ENCODE assay signal across 17 cellular contexts in the genomic region with DNA sequence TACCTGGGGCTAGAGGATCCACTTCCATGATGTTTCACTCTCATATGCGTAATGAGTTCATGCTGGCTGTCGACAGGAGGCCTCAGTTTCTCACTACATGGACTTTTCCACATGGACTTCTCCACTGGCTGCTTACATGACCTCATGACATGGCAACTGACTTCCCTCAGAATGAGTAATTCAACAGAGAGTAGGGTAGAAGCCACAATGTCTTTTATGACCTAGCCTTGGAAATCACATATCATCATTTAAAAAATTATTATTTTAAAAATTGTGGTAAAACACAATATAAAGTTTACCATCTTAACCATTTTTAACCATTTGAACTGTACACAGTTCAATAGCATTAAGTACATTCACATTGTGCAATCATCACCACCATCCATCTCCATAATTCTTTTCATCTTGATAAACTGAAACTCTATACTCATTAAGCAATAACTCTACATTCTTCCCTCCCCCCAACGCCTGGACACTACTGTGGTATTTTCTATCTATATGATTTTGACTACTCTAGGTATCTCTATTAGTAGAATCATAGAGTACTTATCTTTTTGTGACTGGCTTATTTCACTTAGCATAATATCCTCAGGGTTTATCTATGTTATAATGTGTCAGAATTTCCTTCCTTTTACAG.
"Had no signal": no experiment of that assay in that cellular context is flagged by ENCODE, and none has a peak within 500 bp of the region (broad histone marks: within the 10 kb centered on the region; RNA-seq: fewer than 3 reads in every experiment).

No MANE protein-coding gene starts in this region.

- H3K9me3 ChIP-seq: pancreas, stomach, thoracic aorta had no signal

- H3K27me3 ChIP-seq: hepatocyte, pancreas, stomach had no signal

- H3K4me1 Mint-ChIP-seq: activated naive CD8-positive, alpha-beta T cell treated with anti-CD3 and anti-CD28 coated beads, Interleukin-2, amount 50 U/mL, for 24 hours; neural crest cell had no signal

- H3K79me2 ChIP-seq: hepatocyte had no signal

- H3K4me2 ChIP-seq: hepatocyte had no signal

- H3K4me3 Mint-ChIP-seq: activated naive CD8-positive, alpha-beta T cell treated with anti-CD3 and anti-CD28 coated beads, Interleukin-2, amount 50 U/mL, for 24 hours; dendritic cell treated with granulocyte-macrophage colony-stimulating factor and Interleukin-4, amounts not matched to agents 40 ng/mL and 50 ng/mL, for 4 days; effector memory CD8-positive, alpha-beta T cell; neural crest cell; T-helper 17 cell had no signal

- H3K4me3 ChIP-seq: hepatocyte, pancreas, skin epidermis, stomach, thoracic aorta had no signal

- H3K27ac Mint-ChIP-seq: activated naive CD8-positive, alpha-beta T cell treated with anti-CD3 and anti-CD28 coated beads, Interleukin-2, amount 50 U/mL, for 24 hours; dendritic cell treated with granulocyte-macrophage colony-stimulating factor and Interleukin-4, amounts not matched to agents 40 ng/mL and 50 ng/mL, for 4 days; effector memory CD8-positive, alpha-beta T cell; T-helper 17 cell had no signal

- H2AFZ ChIP-seq: hepatocyte had no signal

- DNase-seq: activated CD4-positive, alpha-beta T cell treated with anti-CD3 and anti-CD28 coated beads, Interleukin-2, amount 50 U/mL, for 4 hours; activated CD4-positive, CD25-positive, alpha-beta regulatory T cell; activated naive CD8-positive, alpha-beta T cell treated with anti-CD3 and anti-CD28 coated beads, Interleukin-2, amount 50 U/mL, for 24 hours; activated T-cell treated with anti-CD3 and anti-CD28 coated beads, Interleukin-2, amount 50 U/mL, for 48 hours; central memory CD4-positive, alpha-beta T cell; effector memory CD8-positive, alpha-beta T cell; left ventricle myocardium superior; pancreas; stimulated activated CD4-positive, alpha-beta T cell treated with anti-CD3 and anti-CD28 coated beads, Interleukin-4, amount 100 ng/mL, for 4 hours; stomach; T-helper 17 cell had no signal

- H3K36me3 ChIP-seq: pancreas, thoracic aorta had no signal

- H3K27ac ChIP-seq: epithelial cell of prostate, hepatocyte, pancreas, skin epidermis, stomach, thoracic aorta had no signal

- ATAC-seq: activated naive CD8-positive, alpha-beta T cell treated with anti-CD3 and anti-CD28 coated beads, Interleukin-2, amount 50 U/mL, for 24 hours; effector memory CD8-positive, alpha-beta T cell; left ventricle myocardium superior; pancreas; T-helper 17 cell had no signal

- H3K27me3 Mint-ChIP-seq: activated naive CD8-positive, alpha-beta T cell treated with anti-CD3 and anti-CD28 coated beads, Interleukin-2, amount 50 U/mL, for 24 hours; dendritic cell treated with granulocyte-macrophage colony-stimulating factor and Interleukin-4, amounts not matched to agents 40 ng/mL and 50 ng/mL, for 4 days; effector memory CD8-positive, alpha-beta T cell; T-helper 17 cell had no signal

- H3K9me3 Mint-ChIP-seq: dendritic cell treated with granulocyte-macrophage colony-stimulating factor and Interleukin-4, amounts not matched to agents 40 ng/mL and 50 ng/mL, for 4 days; effector memory CD8-positive, alpha-beta T cell; neural crest cell had no signal
